1 cellular context compared by ENCODE assay signal in the genomic region with DNA sequence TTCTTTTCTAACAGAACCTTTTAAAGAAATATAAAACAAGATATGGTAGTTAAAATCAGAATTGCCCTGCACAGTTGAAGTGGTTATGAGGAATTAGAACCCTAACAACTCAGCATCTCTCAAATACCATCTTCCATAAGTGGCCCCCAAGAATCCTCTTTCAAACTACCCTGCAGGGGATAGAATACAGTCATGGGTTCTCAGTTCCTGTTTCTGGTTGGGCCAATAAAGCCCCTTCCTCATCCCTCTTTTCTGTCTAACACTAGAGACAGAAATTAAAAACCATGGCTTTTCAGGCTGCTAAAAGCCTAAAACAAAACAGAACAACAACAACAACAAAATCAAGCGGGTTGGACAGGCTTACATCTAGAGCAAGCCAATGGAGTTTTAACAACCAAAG.
TF ChIP-seq lines count a peak whose summit lies in the region.

No MANE protein-coding gene starts in this region.

TF ChIP-seq in IMR-90, 13 proteins besides CTCF, POLR2A, EP300 and RAD21 (continued from another document):
- TF ChIP-seq, protein P1, sequence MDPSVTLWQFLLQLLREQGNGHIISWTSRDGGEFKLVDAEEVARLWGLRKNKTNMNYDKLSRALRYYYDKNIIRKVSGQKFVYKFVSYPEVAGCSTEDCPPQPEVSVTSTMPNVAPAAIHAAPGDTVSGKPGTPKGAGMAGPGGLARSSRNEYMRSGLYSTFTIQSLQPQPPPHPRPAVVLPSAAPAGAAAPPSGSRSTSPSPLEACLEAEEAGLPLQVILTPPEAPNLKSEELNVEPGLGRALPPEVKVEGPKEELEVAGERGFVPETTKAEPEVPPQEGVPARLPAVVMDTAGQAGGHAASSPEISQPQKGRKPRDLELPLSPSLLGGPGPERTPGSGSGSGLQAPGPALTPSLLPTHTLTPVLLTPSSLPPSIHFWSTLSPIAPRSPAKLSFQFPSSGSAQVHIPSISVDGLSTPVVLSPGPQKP (IDR thresholded peaks at IDR 0.05; ENCODE audit: borderline replicate concordance, low read depth, low read length): no peak
- TF ChIP-seq RFX5 (IDR thresholded peaks at IDR 0.05; ENCODE audit: low read depth, low read length) (no peak), RCOR1 (IDR thresholded peaks at IDR 0.05; ENCODE audit: insufficient replicate concordance, low read length) (no peak), CEBPB (IDR thresholded peaks at IDR 0.05; ENCODE audit: low read depth, low read length) (no peak), FOS (IDR thresholded peaks at IDR 0.05; ENCODE audit: low read depth, low read length) (no peak), CHD1 (IDR thresholded peaks at IDR 0.05; ENCODE audit: low read depth, low read length) (no peak), SMC3 (IDR thresholded peaks at IDR 0.05; ENCODE audit: low read depth, low read length) (no peak)
- TF ChIP-seq, protein P2, sequence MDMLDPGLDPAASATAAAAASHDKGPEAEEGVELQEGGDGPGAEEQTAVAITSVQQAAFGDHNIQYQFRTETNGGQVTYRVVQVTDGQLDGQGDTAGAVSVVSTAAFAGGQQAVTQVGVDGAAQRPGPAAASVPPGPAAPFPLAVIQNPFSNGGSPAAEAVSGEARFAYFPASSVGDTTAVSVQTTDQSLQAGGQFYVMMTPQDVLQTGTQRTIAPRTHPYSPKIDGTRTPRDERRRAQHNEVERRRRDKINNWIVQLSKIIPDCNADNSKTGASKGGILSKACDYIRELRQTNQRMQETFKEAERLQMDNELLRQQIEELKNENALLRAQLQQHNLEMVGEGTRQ (IDR thresholded peaks at IDR 0.05; ENCODE audit: low read depth, low read length): no peak
